Comparison of ENCODE assay signal across 1 cellular context in genomic region chr16:4576008-4576407, GRCh38.
TF ChIP-seq lines count a peak whose summit lies in the region.

No MANE protein-coding gene starts in this region.

TF ChIP-seq in H1, 55 proteins besides CTCF, POLR2A, EP300 and RAD21:
- 0 out of 2 replicates have a peak, but pooled peaks have one; percentile 29 for TF ChIP-seq YY1 (IDR thresholded peaks at IDR 0.05; ENCODE audit: low read depth, low read length)
- no peak for TF ChIP-seq PHF8 (conservative IDR thresholded peaks at IDR 0.05; ENCODE audit: low read depth, low read length)
